ENCODE assay signal across 8 cellular contexts in genomic region chr5:176609724-176610429, GRCh38. TPM values are rescaled to one million over a fixed set of nuclear protein-coding genes. Genes with fewer than 3 reads are reported as not detected.
DNase-seq lines count a peak whose midpoint lies in the region; ATAC-seq lines count a peak whose summit lies in the region.

Gene GPRIN1 (minus strand): TSS chr5:176610156. CDS start chr5:176599834, 10,322 bp downstream.

- H3K27ac Mint-ChIP-seq in activated naive CD4-positive, alpha-beta T cell treated with anti-CD3 and anti-CD28 coated beads, Interleukin-2, amount 50 U/mL, for 72 hours: peak within 1 kb of the TSS; percentile 39 to 60

- DNase-seq in DMS79 (lab: John Stamatoyannopoulos, UW) (peak; percentile 14), HT-29 (ENCODE audit: low spot score) (peak; percentile 37), SHP77 (lab: John Stamatoyannopoulos, UW) (peak; percentile 41 to 61), left cardiac atrium (peak; percentile 58), retina (peak; percentile 77), GF-D8 (lab: John Stamatoyannopoulos, UW) (no peak)
- peak; percentile 82 for DNase-seq in activated naive CD4-positive, alpha-beta T cell treated with anti-CD3 and anti-CD28 coated beads, Interleukin-2, amount 50 U/mL, for 72 hours (ENCODE audit: low spot score in 2 of 2)

- ATAC-seq in GM21360 (IDR thresholded peaks at IDR 0.05; ENCODE audit: unreplicated experiment): peak; percentile 75
- peak; percentile 80 to 84 for ATAC-seq in activated naive CD4-positive, alpha-beta T cell treated with anti-CD3 and anti-CD28 coated beads, Interleukin-2, amount 50 U/mL, for 72 hours
- peak; percentile 86 to 92 for ATAC-seq in left cardiac atrium

- intact Hi-C loops in left cardiac atrium (cut with DNase I): no loop called here

- no peaks in the 10 kb centered on the region for H3K9me3 Mint-ChIP-seq in activated naive CD4-positive, alpha-beta T cell treated with anti-CD3 and anti-CD28 coated beads, Interleukin-2, amount 50 U/mL, for 72 hours

- H3K36me3 Mint-ChIP-seq in activated naive CD4-positive, alpha-beta T cell treated with anti-CD3 and anti-CD28 coated beads, Interleukin-2, amount 50 U/mL, for 72 hours: peaks cover 8 to 9% of the 10 kb centered on the region in 2 donors

RNA-seq across cellular contexts. Expression of gene GPRIN1, which starts in this region (rescaled TPM):
- total RNA-seq in HT-29 (2014; rRNA removed; shearing (Covaris generic)): 4.3 and 5.6 TPM in 2 replicates
- total RNA-seq in activated naive CD4-positive, alpha-beta T cell treated with anti-CD3 and anti-CD28 coated beads, Interleukin-2, amount 50 U/mL, for 72 hours: 1 to 10 TPM; 4.6 to 5.1 TPM
- total RNA-seq in left cardiac atrium: under 1 TPM; 0.81 to 0.97 TPM

Comparison
In these comparisons a context has a peak if more than half of its experiments do, and no peak if none do; other contexts are left out.
1. Peak in DNase-seq and ATAC-seq in left cardiac atrium; RNA of the gene not detected or under 1 TPM.